ENCODE assay signal across 1 cellular context in genomic region chr2:66507673-66508127, GRCh38.
TF ChIP-seq lines count a peak whose summit lies in the region.

No MANE protein-coding gene starts in this region.

TF ChIP-seq in H1, 55 proteins besides CTCF, POLR2A, EP300 and RAD21 (continued from another document):
- TF ChIP-seq MAX (IDR thresholded peaks at IDR 0.05) (no peak; the same call in 1 of the 2 replicates), SP4 (IDR thresholded peaks at IDR 0.05; ENCODE audit: low read length) (no peak), PHF8 (conservative IDR thresholded peaks at IDR 0.05; ENCODE audit: low read depth, low read length) (no peak), CHD7 (IDR thresholded peaks at IDR 0.05; ENCODE audit: insufficient replicate concordance, low read length) (no peak), CEBPB (IDR thresholded peaks at IDR 0.05; ENCODE audit: low read depth, low read length) (no peak), HDAC2 (IDR thresholded peaks at IDR 0.05; ENCODE audit: borderline replicate concordance in 1 of 2, low read depth in 2 of 2, low read length in 2 of 2) (peak in 1 of 2 experiments; percentile 46; a peak in 1 of 4 replicates), ATF3 (IDR thresholded peaks at IDR 0.05; ENCODE audit: insufficient read depth, low read depth, low read length) (no peak), CHD2 (IDR thresholded peaks at IDR 0.05; ENCODE audit: low read length) (no peak), SUZ12 (IDR thresholded peaks at IDR 0.05; ENCODE audit: low read length) (no peak)
